ENCODE assay signal across 24 cellular contexts in genomic region chr1:245316791-245317190, GRCh38.
"Had no signal": no experiment of that assay in that cellular context is flagged by ENCODE, and none has a peak within 500 bp of the region (broad histone marks: within the 10 kb centered on the region; RNA-seq: fewer than 3 reads in every experiment).

No MANE protein-coding gene starts in this region.

- H3K27ac Mint-ChIP-seq: activated CD4-positive, alpha-beta T cell treated with anti-CD3 and anti-CD28 coated beads for 36 hours; activated CD8-positive, alpha-beta T cell treated with anti-CD3 and anti-CD28 coated beads for 36 hours; activated naive CD4-positive, alpha-beta T cell treated with anti-CD3 and anti-CD28 coated beads, Interleukin-2, amount 10 ng/mL, durations not matched to agents 7 days and 5 days; activated naive CD8-positive, alpha-beta T cell treated with anti-CD3 and anti-CD28 coated beads for 36 hours; activated T-cell treated with anti-CD3 and anti-CD28 coated beads, Interleukin-2, amount 50 U/mL, for 72 hours; activated T-helper 2 cell treated with anti-CD3 and anti-CD28 coated beads, Interferon-gamma antibody, Interleukin-2, Interleukin-4, amounts not matched to agents 10 μg/mL and 5 μg/mL and 100 μg/mL, durations not matched to agents 14 hours and 24 hours and 36 hours; T-helper 17 cell had no signal

- H3K27ac ChIP-seq: VCaP had no signal

- ATAC-seq: activated CD4-positive, alpha-beta T cell treated with anti-CD3 and anti-CD28 coated beads for 36 hours; activated CD8-positive, alpha-beta T cell treated with anti-CD3 and anti-CD28 coated beads for 36 hours; activated T-cell treated with anti-CD3 and anti-CD28 coated beads, Interleukin-2, amount 50 U/mL, for 72 hours; T-helper 17 cell had no signal

- DNase-seq: activated CD4-positive, alpha-beta T cell treated with anti-CD3 and anti-CD28 coated beads for 36 hours; activated CD4-positive, alpha-beta T cell treated with anti-CD3 and anti-CD28 coated beads, Interleukin-2, amount 50 U/mL, for 1 hour; activated CD8-positive, alpha-beta memory T cell treated with anti-CD3 and anti-CD28 coated beads, Interleukin-2, amount 50 U/mL, for 4 hours; activated CD8-positive, alpha-beta T cell treated with anti-CD3 and anti-CD28 coated beads for 36 hours; activated gamma-delta T cell treated with Interleukin-2 at 50 U/mL for 16 hours; activated naive CD4-positive, alpha-beta T cell treated with anti-CD3 and anti-CD28 coated beads, Interleukin-2, amount 10 ng/mL, durations not matched to agents 7 days and 5 days; activated naive CD8-positive, alpha-beta T cell treated with anti-CD3 and anti-CD28 coated beads for 36 hours; activated T-cell treated with anti-CD3 and anti-CD28 coated beads, Interleukin-2, amount 50 U/mL, for 72 hours; anterior cingulate cortex; caudate nucleus; MG63; NCI-H1105; NCI-H1436 treated with DMSO at 0.1 percent for 48 hours; NCI-H187; NCI-H2081 treated with DMSO at 0.1 percent for 48 hours; NCI-H2171; NCI-H345; NCI-H510A; NCI-H526 treated with DMSO at 0.1 percent for 48 hours; NCI-H82; SIG-M5; T-helper 17 cell had no signal

- H3K9me3 Mint-ChIP-seq: activated CD8-positive, alpha-beta T cell treated with anti-CD3 and anti-CD28 coated beads for 36 hours; activated naive CD4-positive, alpha-beta T cell treated with anti-CD3 and anti-CD28 coated beads, Interleukin-2, amount 10 ng/mL, durations not matched to agents 7 days and 5 days; activated naive CD8-positive, alpha-beta T cell treated with anti-CD3 and anti-CD28 coated beads for 36 hours; activated T-cell treated with anti-CD3 and anti-CD28 coated beads, Interleukin-2, amount 50 U/mL, for 72 hours; activated T-helper 2 cell treated with anti-CD3 and anti-CD28 coated beads, Interferon-gamma antibody, Interleukin-2, Interleukin-4, amounts not matched to agents 10 μg/mL and 5 μg/mL and 100 μg/mL, durations not matched to agents 14 hours and 24 hours and 36 hours had no signal

- H3K36me3 Mint-ChIP-seq: activated naive CD4-positive, alpha-beta T cell treated with anti-CD3 and anti-CD28 coated beads, Interleukin-2, amount 10 ng/mL, durations not matched to agents 7 days and 5 days; activated naive CD8-positive, alpha-beta T cell treated with anti-CD3 and anti-CD28 coated beads for 36 hours had no signal

- H3K27me3 ChIP-seq: MG63 had no signal

- H3K9me3 ChIP-seq: MG63 had no signal

- H3K4me3 ChIP-seq: MG63 had no signal

- H3K4me3 Mint-ChIP-seq: activated CD4-positive, alpha-beta T cell treated with anti-CD3 and anti-CD28 coated beads for 36 hours; activated CD8-positive, alpha-beta T cell treated with anti-CD3 and anti-CD28 coated beads for 36 hours; activated naive CD4-positive, alpha-beta T cell treated with anti-CD3 and anti-CD28 coated beads, Interleukin-2, amount 10 ng/mL, durations not matched to agents 7 days and 5 days; activated naive CD8-positive, alpha-beta T cell treated with anti-CD3 and anti-CD28 coated beads for 36 hours; activated T-cell treated with anti-CD3 and anti-CD28 coated beads, Interleukin-2, amount 50 U/mL, for 72 hours; T-helper 17 cell had no signal

- H3K4me1 Mint-ChIP-seq: activated CD4-positive, alpha-beta T cell treated with anti-CD3 and anti-CD28 coated beads for 36 hours; activated naive CD4-positive, alpha-beta T cell treated with anti-CD3 and anti-CD28 coated beads, Interleukin-2, amount 10 ng/mL, durations not matched to agents 7 days and 5 days; T-helper 17 cell had no signal

- H3K27me3 Mint-ChIP-seq: activated naive CD4-positive, alpha-beta T cell treated with anti-CD3 and anti-CD28 coated beads, Interleukin-2, amount 10 ng/mL, durations not matched to agents 7 days and 5 days had no signal

- H3K36me3 ChIP-seq: MG63 had no signal
